7 cellular contexts compared by ENCODE assay signal in genomic region chr10:100535715-100536353, GRCh38.
DNase-seq lines count a peak whose midpoint lies in the region; ATAC-seq and TF ChIP-seq lines count a peak whose summit lies in the region.

Gene HIF1AN (plus strand): TSS chr10:100535943. CDS start chr10:100535959, 16 bp downstream.

- peak; percentile 96 for TF ChIP-seq POLR2A in GM18505 (IDR thresholded peaks at IDR 0.05; ENCODE audit: borderline replicate concordance, extremely low read depth, insufficient read depth, insufficient read length)

- H3K4me3 ChIP-seq in retinal pigment epithelial cell (ENCODE audit: low read length) = peak within 1 kb of the TSS; percentile 90

- ATAC-seq in GM18505 (IDR thresholded peaks at IDR 0.05; ENCODE audit: unreplicated experiment) = peak; percentile 94
- ATAC-seq in HG02973 (IDR thresholded peaks at IDR 0.05; ENCODE audit: unreplicated experiment) = peak; percentile 94

- peak; percentile 96 for TF ChIP-seq CTCF in retinal pigment epithelial cell (conservative IDR thresholded peaks at IDR 0.05; ENCODE audit: low read depth, low read length)

- DNase-seq in NCI-H1930 (lab: John Stamatoyannopoulos, UW) = peak; percentile 83 to 86
- DNase-seq in T-helper 9 cell = peak; percentile 80
- DNase-seq in astrocyte of the hippocampus (ENCODE audit: low read depth, low spot score) = peak; percentile 96
- DNase-seq in hypothalamus (lab: John Stamatoyannopoulos, UW) = peak; percentile 12 to 91 (median 77)
- DNase-seq in retinal pigment epithelial cell (ENCODE audit: low read depth) = peak; percentile 84

Comparison
In these comparisons a context has a peak if more than half of its experiments do, and no peak if none do; other contexts are left out.
1. Peak in every context shown above with its lines: DNase-seq, ATAC-seq and H3K4me3 ChIP-seq.